ENCODE assay signal across 8 cellular contexts in the genomic region with DNA sequence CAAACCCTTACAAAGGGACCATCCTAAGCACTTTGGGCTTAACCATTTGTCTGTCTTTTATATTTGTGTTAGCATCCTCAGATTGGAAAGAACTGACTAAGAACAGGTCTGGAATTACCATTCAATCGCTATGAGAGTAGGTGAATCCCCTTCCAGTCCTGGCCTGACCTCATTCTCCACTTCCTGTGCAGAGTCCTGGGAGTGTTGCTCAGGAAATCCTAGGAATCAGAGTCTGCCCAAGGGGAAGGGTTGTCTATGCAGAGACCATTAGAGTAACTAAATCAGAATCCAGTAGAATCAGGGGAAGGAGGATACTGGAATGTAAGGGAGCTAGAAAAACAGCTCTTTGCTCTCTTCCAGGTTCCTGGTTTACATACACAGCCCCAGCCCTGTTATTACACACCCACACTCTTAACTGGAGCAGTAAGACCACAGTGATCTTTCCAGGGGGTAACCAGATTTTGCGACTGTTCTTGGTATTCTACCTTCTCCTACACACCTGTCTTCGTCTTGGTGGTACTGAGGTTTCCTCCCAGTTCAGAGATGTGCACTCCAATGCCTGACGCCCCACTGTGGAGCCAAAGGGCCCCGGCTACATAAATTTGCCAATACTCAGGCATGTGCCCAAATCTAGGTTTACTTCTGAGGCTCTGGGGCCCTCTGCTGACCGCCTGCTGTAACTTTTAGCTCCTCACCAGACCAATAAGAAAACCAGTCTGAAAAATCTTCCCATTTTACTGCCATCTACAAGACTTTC.
DNase-seq lines count a peak whose midpoint lies in the region; ATAC-seq and TF ChIP-seq lines count a peak whose summit lies in the region.

No MANE protein-coding gene starts in this region.

- peaks cover 60% of the 10 kb centered on the region for H3K4me1 Mint-ChIP-seq in stimulated activated memory B cell treated with anti-CD40 and anti-IgM and Interleukin-4, amounts not matched to agents 10 μg/mL and 1 μg/mL and 100 μg/mL, for 72 hours

- no peaks in the 10 kb centered on the region for H3K36me3 ChIP-seq in left lung

- H3K9me3 Mint-ChIP-seq in stimulated activated memory B cell treated with anti-CD40 and anti-IgM and Interleukin-4, amounts not matched to agents 10 μg/mL and 1 μg/mL and 100 μg/mL, for 72 hours: no peaks in the 10 kb centered on the region

- no peaks in the 10 kb centered on the region for H3K27me3 ChIP-seq in left lung

- peak; percentile 14 for DNase-seq in NCI-H146 (lab: John Stamatoyannopoulos, UW)
- no peak for DNase-seq in NCI-H146 treated with DMSO at 0.1 percent for 48 hours (lab: John Stamatoyannopoulos, UW; ENCODE audit: unreplicated experiment)
- DNase-seq in LHCN-M2 (ENCODE audit: low read depth): peak; percentile 71
- peak; percentile 26 for DNase-seq in T1000 (lab: John Stamatoyannopoulos, UW)
- no peak for DNase-seq in coronary artery (ENCODE audit: low spot score)
- no peak for DNase-seq in left lung

- H3K4me1 ChIP-seq in left lung: peaks cover under 1 to 58% of the 10 kb centered on the region in 2 donors

- H3K4me3 Mint-ChIP-seq in stimulated activated memory B cell treated with anti-CD40 and anti-IgM and Interleukin-4, amounts not matched to agents 10 μg/mL and 1 μg/mL and 100 μg/mL, for 72 hours: no peak overlapping the region

- H3K4me3 ChIP-seq in coronary artery (no peak overlapping the region), left lung (no peak overlapping the region)

- intact Hi-C loops in left lung (cut with DNase I): loop anchor here in 1 of 2 donors (10.0 kb wide), 1 partner anchor 183 kb away; no protein-coding TSS in a partner anchor

- H3K27ac Mint-ChIP-seq in stimulated activated memory B cell treated with anti-CD40 and anti-IgM and Interleukin-4, amounts not matched to agents 10 μg/mL and 1 μg/mL and 100 μg/mL, for 72 hours: peak overlapping the region; percentile 68

- peak overlapping the region; percentile 26 to 42 for H3K27ac ChIP-seq in coronary artery
- peak overlapping the region in 1 of 2 donors; percentile 6 for H3K27ac ChIP-seq in left lung

- H3K36me3 Mint-ChIP-seq in stimulated activated memory B cell treated with anti-CD40 and anti-IgM and Interleukin-4, amounts not matched to agents 10 μg/mL and 1 μg/mL and 100 μg/mL, for 72 hours: peaks cover 11% of the 10 kb centered on the region

- ATAC-seq in left lung: peak; percentile 78
- no peak for ATAC-seq in stimulated activated memory B cell treated with anti-CD40 and anti-IgM and Interleukin-4, amounts not matched to agents 10 μg/mL and 1 μg/mL and 100 μg/mL, for 72 hours
- no peak for ATAC-seq in HG03378 (IDR thresholded peaks at IDR 0.05; ENCODE audit: unreplicated experiment)

- H3K9me3 ChIP-seq in left lung: no peaks in the 10 kb centered on the region

- TF ChIP-seq CTCF in coronary artery (IDR thresholded peaks at IDR 0.05) (peak; percentile 59), left lung (IDR thresholded peaks at IDR 0.05) (peak; percentile 51 to 53)

- H3K27me3 Mint-ChIP-seq in stimulated activated memory B cell treated with anti-CD40 and anti-IgM and Interleukin-4, amounts not matched to agents 10 μg/mL and 1 μg/mL and 100 μg/mL, for 72 hours: no peaks in the 10 kb centered on the region

Comparison
In these comparisons a context has a peak if more than half of its experiments do, and no peak if none do; other contexts are left out.
1. DNase-seq: peak in NCI-H146 (single experiment), LHCN-M2 (single experiment) and T1000 (single experiment); none in NCI-H146 treated with DMSO at 0.1 percent for 48 hours (single experiment), coronary artery (single experiment) and left lung (0 of 2).